11 cellular contexts compared by ENCODE assay signal in genomic region chr20:50654899-50655298, GRCh38. TPM values are rescaled to one million over a fixed set of nuclear protein-coding genes. Genes with fewer than 3 reads are reported as not detected.
DNase-seq lines count a peak whose midpoint lies in the region; ATAC-seq and TF ChIP-seq lines count a peak whose summit lies in the region.
"Had no signal": no experiment of that assay in that cellular context is flagged by ENCODE, and none has a peak within 500 bp of the region (broad histone marks: within the 10 kb centered on the region; RNA-seq: fewer than 3 reads in every experiment).

No MANE protein-coding gene starts in this region.

- peak overlapping the region; percentile 44 for H3K4me2 ChIP-seq in IMR-90 (ENCODE audit: low read depth, low read length)

- peak overlapping the region; percentile 84 for H4K5ac ChIP-seq in IMR-90 (ENCODE audit: low read depth, low read length)

- in situ Hi-C loops in IMR-90 (cut with MboI; ENCODE audit: low sequenced_read_pairs), result no loop called here

- H2BK20ac ChIP-seq in IMR-90 (ENCODE audit: low read depth, low read length), result peak overlapping the region; percentile 50

- H3K27ac Mint-ChIP-seq in endodermal cell (no peak overlapping the region), endothelial cell (ENCODE audit: unreplicated experiment) (no peak overlapping the region)

- peak overlapping the region; percentile 37 to 93 for H4K8ac ChIP-seq in IMR-90 (ENCODE audit: low read depth in 2 of 2, low read length in 2 of 2)

- peak overlapping the region; percentile 80 for H2AK9ac ChIP-seq in IMR-90 (replicated peaks; ENCODE audit: low read depth, low read length, poor library complexity)

- intact Hi-C loops in IMR-90 (cut with micrococcal nuclease), result loop anchor here (1.0 kb wide), 1 partner anchor 10 kb away; no protein-coding TSS in a partner anchor

- H3K23ac ChIP-seq in IMR-90 (ENCODE audit: low read depth, low read length), result peak overlapping the region; percentile 83

- H3K14ac ChIP-seq in IMR-90 (replicated peaks; ENCODE audit: low read depth, low read length), result peak overlapping the region; percentile 60

- H3K4me1 Mint-ChIP-seq in endodermal cell (peaks cover 1% of the 10 kb centered on the region), endothelial cell (ENCODE audit: unreplicated experiment) (no peaks in the 10 kb centered on the region)

- H3K4ac ChIP-seq in IMR-90 (ENCODE audit: low read depth, low read length), result peak overlapping the region; percentile 93

- peaks cover 15% of the 10 kb centered on the region for H3K9me1 ChIP-seq in IMR-90 (ENCODE audit: insufficient read depth, low read length)

- H2AK5ac ChIP-seq in IMR-90 (ENCODE audit: low read depth, low read length), result peak overlapping the region; percentile 98

- H3K4me3 ChIP-seq in IMR-90 (ENCODE audit: insufficient read depth, low read depth, low read length) (no peak overlapping the region), endodermal cell (ENCODE audit: low read length) (no peak overlapping the region), lung (no peak overlapping the region), suprapubic skin (no peak overlapping the region)

- H3K27me3 ChIP-seq in IMR-90 (ENCODE audit: control insufficient read depth, insufficient read depth, low read length), result no peaks in the 10 kb centered on the region
- H3K27me3 ChIP-seq in endodermal cell (ENCODE audit: control insufficient read depth, insufficient read depth, low read length, poor library complexity, severe bottlenecking), result no peaks in the 10 kb centered on the region
- no peaks in the 10 kb centered on the region for H3K27me3 ChIP-seq in lung (ENCODE audit: control insufficient read depth, insufficient read depth)
- no peaks in the 10 kb centered on the region for H3K27me3 ChIP-seq in suprapubic skin

- H3K9me3 ChIP-seq in IMR-90 (ENCODE audit: control insufficient read depth, insufficient read depth, low read length) (no peaks in the 10 kb centered on the region), endodermal cell (ENCODE audit: control insufficient read depth, low read length) (no peaks in the 10 kb centered on the region), lung (ENCODE audit: control insufficient read depth in 2 of 2, insufficient read depth in 1 of 2, low read length in 1 of 2) (no peaks in the 10 kb centered on the region), suprapubic skin (no peaks in the 10 kb centered on the region)

- POLR2A ChIA-PET in IMR-90 (lab: Charles Lee; ENCODE audit: unreplicated experiment), result interaction anchor here (0.6 to 1.8 kb wide), 4 partner anchors 8 to 136 kb away, joined by 3 to 6 read pairs (median 5); no protein-coding TSS in a partner anchor

- peak; percentile 4; the same call in 1 of the 2 replicates for ATAC-seq in IMR-90 (ENCODE audit: low read depth)
- no peak for ATAC-seq in lung (ENCODE audit: insufficient read depth, low FRiP score)
- no peak for ATAC-seq in GM18907 (IDR thresholded peaks at IDR 0.05; ENCODE audit: unreplicated experiment)

- no peak for TF ChIP-seq RAD21 in IMR-90 (IDR thresholded peaks at IDR 0.05; ENCODE audit: low read length)

- peak overlapping the region; percentile 84 for H2AFZ ChIP-seq in IMR-90 (replicated peaks; ENCODE audit: low read length, poor library complexity)

- H3K18ac ChIP-seq in IMR-90 (ENCODE audit: low read depth, low read length), result peak overlapping the region; percentile 92

- dilution Hi-C loops in IMR-90 (cut with HindIII; ENCODE audit: low sequenced_read_pairs, unreplicated experiment), result no loop called here

- H3K9ac ChIP-seq in IMR-90 (ENCODE audit: low read depth, low read length), result peak overlapping the region; percentile 55
- no peak overlapping the region for H3K9ac ChIP-seq in endodermal cell (ENCODE audit: extremely low read depth, low read length, poor library complexity, severe bottlenecking)

- no CpG with 5 or more reads among the region's 6 CpGs for WGBS in IMR-90 (ENCODE audit: extremely low coverage in 2 of 2, insufficient read length in 1 of 2), 2 experiments
- WGBS in endodermal cell (ENCODE audit: insufficient coverage in 1 of 2, insufficient read length in 1 of 2), 2 experiments, result 81 to 88% methylated on average over 5 to 6 of the region's 6 CpGs
- 74 to 90% methylated on average over 6 of the region's 6 CpGs for WGBS in lung, 2 donors
- 66% methylated on average over 6 of the region's 6 CpGs for WGBS in suprapubic skin

- H3K79me1 ChIP-seq in IMR-90 (ENCODE audit: low read depth in 1 of 2, low read length in 2 of 2), result peaks cover 0 to 30% of the 10 kb centered on the region in 2 experiments; a peak in 2 of 4 replicates

- no peak for TF ChIP-seq CTCF in IMR-90 (conservative IDR thresholded peaks at IDR 0.05; ENCODE audit: low read depth, low read length)
- no peak for TF ChIP-seq CTCF in endodermal cell (conservative IDR thresholded peaks at IDR 0.05)
- no peak for TF ChIP-seq CTCF in lung (IDR thresholded peaks at IDR 0.05; ENCODE audit: control extremely low read depth, extremely low read depth)
- no peak for TF ChIP-seq CTCF in suprapubic skin (IDR thresholded peaks at IDR 0.05)
- TF ChIP-seq CTCF in endothelial cell (IDR thresholded peaks at IDR 0.05; ENCODE audit: unreplicated experiment), result no peak

- H3K4me3 Mint-ChIP-seq in endodermal cell (no peak overlapping the region), endothelial cell (ENCODE audit: unreplicated experiment) (no peak overlapping the region)

- TF ChIP-seq POLR2A in IMR-90 (IDR thresholded peaks at IDR 0.05; ENCODE audit: low read depth, low read length) (no peak), suprapubic skin (IDR thresholded peaks at IDR 0.05) (no peak)

- H3K27ac ChIP-seq in IMR-90 (ENCODE audit: insufficient read depth, low read length), result peak overlapping the region; percentile 94
- peak overlapping the region; percentile 14 for H3K27ac ChIP-seq in endodermal cell (ENCODE audit: low read depth, low read length)
- H3K27ac ChIP-seq in lung (ENCODE audit: low read depth in 1 of 2, low read length in 1 of 2), result peak overlapping the region; percentile 24 to 40
- H3K27ac ChIP-seq in suprapubic skin, result peak overlapping the region; percentile 76
- H3K27ac ChIP-seq: epithelial cell of prostate had no signal

- H3K9me3 Mint-ChIP-seq in endodermal cell (no peaks in the 10 kb centered on the region), endothelial cell (ENCODE audit: unreplicated experiment) (no peaks in the 10 kb centered on the region)

- H3K4me1 ChIP-seq in IMR-90 (ENCODE audit: control insufficient read depth, insufficient read depth, low read length) (peaks cover 25% of the 10 kb centered on the region), endodermal cell (ENCODE audit: control insufficient read depth, insufficient read depth, low read length) (no peaks in the 10 kb centered on the region), lung (ENCODE audit: control insufficient read depth in 2 of 2, insufficient read depth in 2 of 2, low read length in 2 of 2) (peaks cover 0 to 6% of the 10 kb centered on the region in 2 donors), suprapubic skin (peaks cover 20% of the 10 kb centered on the region)

- H3K36me3 Mint-ChIP-seq in endodermal cell (ENCODE audit: low read depth) (no peaks in the 10 kb centered on the region), endothelial cell (ENCODE audit: low read depth, unreplicated experiment) (no peaks in the 10 kb centered on the region)

- H3K36me3 ChIP-seq in IMR-90 (ENCODE audit: control insufficient read depth, insufficient read depth, low read length) (no peaks in the 10 kb centered on the region), endodermal cell (ENCODE audit: control insufficient read depth, insufficient read depth, low read length) (no peaks in the 10 kb centered on the region), lung (ENCODE audit: control insufficient read depth in 2 of 2, insufficient read depth in 2 of 2, low read length in 2 of 2) (no peaks in the 10 kb centered on the region), suprapubic skin (no peaks in the 10 kb centered on the region)

- H3K27me3 Mint-ChIP-seq in endodermal cell (ENCODE audit: insufficient read depth) (no peaks in the 10 kb centered on the region), endothelial cell (ENCODE audit: unreplicated experiment) (peaks cover 7% of the 10 kb centered on the region)

- no TSS peak for BruUV-seq in IMR-90 (replicated peaks; lab: Mats Ljungman, UMichigan)

- DNase-seq in IMR-90 (no peak), endodermal cell (no peak), lung (ENCODE audit: low spot score) (no peak), suprapubic skin (ENCODE audit: low spot score in 2 of 2) (no peak), middle frontal gyrus (ENCODE audit: extremely low spot score, low spot score) (no peak), endothelial cell (ENCODE audit: low spot score) (no peak), 8988T (no peak)
- DNase-seq: Kasumi-1, NCI-H2107 had no signal

- H2BK15ac ChIP-seq in IMR-90 (ENCODE audit: low read depth, low read length), result peak overlapping the region; percentile 27

- H3K56ac ChIP-seq in IMR-90 (ENCODE audit: extremely low read depth, insufficient read depth, low read length), result peak overlapping the region; percentile 85

- no peak for TF ChIP-seq EP300 in suprapubic skin (IDR thresholded peaks at IDR 0.05)

- CTCF ChIA-PET in IMR-90 (lab: Yijun Ruan, JAX), result no interaction called here

- H2BK5ac ChIP-seq in IMR-90 (ENCODE audit: low read depth, low read length, poor library complexity, severe bottlenecking), result peak overlapping the region; percentile 88

- H4K20me1 ChIP-seq in IMR-90 (ENCODE audit: insufficient read depth, low read length), result no peaks in the 10 kb centered on the region

- H2BK120ac ChIP-seq in IMR-90 (ENCODE audit: low read depth, low read length), result peak overlapping the region; percentile 100

- H4K91ac ChIP-seq in IMR-90 (ENCODE audit: insufficient read depth, low read depth, low read length), result peak overlapping the region; percentile 93

TF ChIP-seq in IMR-90, 13 proteins besides CTCF, POLR2A, EP300 and RAD21 (continues in another document):
- no peak for TF ChIP-seq ELK1 (IDR thresholded peaks at IDR 0.05; ENCODE audit: borderline replicate concordance, low read depth, low read length)

RNA-seq across cellular contexts. Expression of gene RIPOR3, which starts 36.4 kb away (rescaled TPM):
- total RNA-seq in IMR-90 (2012; rRNA removed) (0.28 and 0.54 TPM in 2 replicates), endodermal cell (1 to 10 TPM in 1 of 2 donors, under 1 TPM in 1; 0.46 to 1.4 TPM), lung (1 to 10 TPM; 4.3 to 7.9 TPM), suprapubic skin (10 to 100 TPM in 1 of 4 donors, 1 to 10 TPM in 3; 3.3 to 10.1 (median 5.3) TPM), endothelial cell (ENCODE audit: unreplicated experiment) (11.2 TPM)
- polyA plus RNA-seq in IMR-90 (2012; rRNA removed) (1.7 TPM in 2 replicates), lung (1 to 10 TPM; 7.4 to 9.9 TPM)
- polyA plus RNA-seq in IMR-90 (2012; cell fraction: cytosol; rRNA removed), result 0.28 and 0.71 TPM in 2 replicates
- polyA plus RNA-seq in IMR-90 (2012; cell fraction: nucleus; rRNA removed; ENCODE audit: low replicate concordance), result 11.7 and 15.4 TPM in 2 replicates
- 0.96 TPM for polyA plus RNA-seq in endodermal cell (2013, experiment 1 of 2)
- polyA plus RNA-seq in endodermal cell (2013, experiment 2 of 2), result 0.25 TPM

Comparison
In these comparisons a context has a peak if more than half of its experiments do, and no peak if none do; other contexts are left out.
1. H3K27ac ChIP-seq: peak in every context shown above with its lines; median percentile 94 in IMR-90; 76 in suprapubic skin; 32 in lung; 14 in endodermal cell.